8 cellular contexts compared by ENCODE assay signal in genomic region chr18:34223164-34223892, GRCh38. TPM values are rescaled to one million over a fixed set of nuclear protein-coding genes. Genes with fewer than 3 reads are reported as not detected.
DNase-seq lines count a peak whose midpoint lies in the region; ATAC-seq, FAIRE-seq and TF ChIP-seq lines count a peak whose summit lies in the region.

No MANE protein-coding gene starts in this region.

- H3K27ac ChIP-seq in heart left ventricle: peak overlapping the region in 1 of 12 donors; percentile 62
- no peak overlapping the region for H3K27ac ChIP-seq in sigmoid colon

- intact Hi-C loops in heart left ventricle (cut with DNase I): no loop called here
- intact Hi-C loops in sigmoid colon (cut with DNase I): no loop called here

- whole genome bisulfite sequencing in heart left ventricle, 4 donors: 1 to 3% (median 2%) methylated on average over 26 to 51 of the region's 51 CpGs
- 2% methylated on average over 51 of the region's 51 CpGs for WGBS in sigmoid colon, 2 donors

- H3K27me3 ChIP-seq in heart left ventricle (peaks cover 12 to 79% (median 51%) of the 10 kb centered on the region in 9 donors), sigmoid colon (peaks cover 5 to 65% (median 28%) of the 10 kb centered on the region in 3 donors)

- TF ChIP-seq CTCF in heart left ventricle (IDR thresholded peaks at IDR 0.05) (no peak), sigmoid colon (IDR thresholded peaks at IDR 0.05) (no peak)

- H3K36me3 ChIP-seq in heart left ventricle (no peaks in the 10 kb centered on the region), sigmoid colon (no peaks in the 10 kb centered on the region)

- TF ChIP-seq POLR2A in heart left ventricle (IDR thresholded peaks at IDR 0.05): no peak
- no peak for TF ChIP-seq POLR2A in sigmoid colon (IDR thresholded peaks at IDR 0.05)

- ATAC-seq in GM19023 (IDR thresholded peaks at IDR 0.05; ENCODE audit: unreplicated experiment) (peak; percentile 16), heart left ventricle (peak in 2 of 4 donors; percentile 21 to 30)

- H3K4me1 ChIP-seq in heart left ventricle (peaks cover 0 to 35% (median 13%) of the 10 kb centered on the region in 12 donors), sigmoid colon (peaks cover 0 to 36% (median 36%) of the 10 kb centered on the region in 4 donors)

- H3K4me3 ChIP-seq in heart left ventricle: peak overlapping the region; percentile 24 to 59 (median 50)
- H3K4me3 ChIP-seq in sigmoid colon: peak overlapping the region; percentile 27 to 54 (median 39)

- no peak for TF ChIP-seq EP300 in sigmoid colon (IDR thresholded peaks at IDR 0.05)

- no peaks in the 10 kb centered on the region for H3K9me3 ChIP-seq in heart left ventricle
- H3K9me3 ChIP-seq in sigmoid colon: no peaks in the 10 kb centered on the region

- FAIRE-seq in HTR-8/SVneo (lab: Jason Lieb, UNC): no peak

- DNase-seq in NCI-H748 (lab: John Stamatoyannopoulos, UW; ENCODE audit: unreplicated experiment) (peak; percentile 90), heart left ventricle (peak in 1 of 5 donors; percentile 60), sigmoid colon (no peak), middle frontal gyrus (ENCODE audit: extremely low spot score, low spot score) (no peak), islet precursor cell (no peak), HTR-8/SVneo (ENCODE audit: insufficient read length, low spot score) (no peak)
- no peak for DNase-seq in activated CD8-positive, alpha-beta memory T cell treated with anti-CD3 and anti-CD28 coated beads for 24 hours

RNA-seq across cellular contexts. Expression of gene NOL4, which starts 1.4 kb away (rescaled TPM):
- 1 to 10 TPM in 1 of 9 donors, under 1 TPM in 3, not detected in 5; 0.07 to 1.0 (median 0.20) TPM for total RNA-seq in heart left ventricle
- under 1 TPM in 1 of 2 donors, not detected in 1; 0.06 TPM for polyA plus RNA-seq in heart left ventricle
- total RNA-seq in sigmoid colon: 1 to 10 TPM in 2 of 4 donors, under 1 TPM in 2; 0.16 to 1.4 (median 0.87) TPM
- under 1 TPM in 2 of 3 donors, not detected in 1; 0.17 to 0.60 TPM for polyA plus RNA-seq in sigmoid colon
